ENCODE assay signal across 10 cellular contexts in genomic region chr5:142610176-142611001, GRCh38.
DNase-seq lines count a peak whose midpoint lies in the region; ATAC-seq, FAIRE-seq and TF ChIP-seq lines count a peak whose summit lies in the region.
"Had no signal": no experiment of that assay in that cellular context is flagged by ENCODE, and none has a peak within 500 bp of the region (broad histone marks: within the 10 kb centered on the region; RNA-seq: fewer than 3 reads in every experiment).

No MANE protein-coding gene starts in this region.

- H3K4me2 ChIP-seq in keratinocyte (ENCODE audit: control insufficient read depth, extremely low read depth, insufficient read depth, low read depth, low read length) (no peak overlapping the region), neuronal stem cell (ENCODE audit: insufficient read depth, low read length, poor library complexity, severe bottlenecking) (no peak overlapping the region)

- dilution Hi-C loops in keratinocyte (cut with MboI; ENCODE audit: extremely low pct_ligation_motif_present, low sequenced_read_pairs), result no loop called here

- H2AFZ ChIP-seq in keratinocyte (ENCODE audit: control insufficient read depth, low read length), result no peak overlapping the region
- H2AFZ ChIP-seq in neuronal stem cell (ENCODE audit: low read length), result peak overlapping the region; percentile 0

- CTCF ChIA-PET in HEK293 (lab: Yijun Ruan, JAX), result interaction anchor here (0.6 to 7.0 kb wide), 22 partner anchors 10 to 1844 kb away, joined by 3 to 93 read pairs (median 4); no protein-coding TSS in a partner anchor

- H3K27me3 ChIP-seq in keratinocyte (ENCODE audit: control insufficient read depth, extremely low read depth, insufficient read depth, low read length) (no peaks in the 10 kb centered on the region), neuronal stem cell (ENCODE audit: control insufficient read depth in 3 of 3, insufficient read depth in 3 of 3, low read depth in 1 of 3, low read length in 3 of 3) (no peaks in the 10 kb centered on the region), dorsolateral prefrontal cortex (no peaks in the 10 kb centered on the region), upper lobe of left lung (no peaks in the 10 kb centered on the region)

- H3K79me2 ChIP-seq in keratinocyte (ENCODE audit: control insufficient read depth, insufficient read depth, low read length), result no peaks in the 10 kb centered on the region

- TF ChIP-seq POLR2A in upper lobe of left lung (IDR thresholded peaks at IDR 0.05), result no peak

- no peaks in the 10 kb centered on the region for H3K9me3 ChIP-seq in HEK293 (ENCODE audit: control insufficient read depth, insufficient read depth, low read depth, low read length)
- H3K9me3 ChIP-seq in keratinocyte (ENCODE audit: control insufficient read depth, low read depth, low read length), result no peaks in the 10 kb centered on the region
- no peaks in the 10 kb centered on the region for H3K9me3 ChIP-seq in neuronal stem cell (replicated peaks in 1 of 2; ENCODE audit: control insufficient read depth in 2 of 2, insufficient read depth in 1 of 2, low read depth in 1 of 2, low read length in 2 of 2)
- H3K9me3 ChIP-seq in upper lobe of left lung, result no peaks in the 10 kb centered on the region

- H2BK120ac ChIP-seq in neuronal stem cell (ENCODE audit: low read depth, low read length), result no peak overlapping the region

- no peak overlapping the region for H3K18ac ChIP-seq in neuronal stem cell (ENCODE audit: low read length)

- no peaks in the 10 kb centered on the region for H3K9me1 ChIP-seq in keratinocyte (ENCODE audit: control insufficient read depth, extremely low read depth, insufficient read depth, low read length)

- ATAC-seq in GM19455 (IDR thresholded peaks at IDR 0.05; ENCODE audit: unreplicated experiment) (peak; percentile 17), GM18858 (IDR thresholded peaks at IDR 0.05; ENCODE audit: unreplicated experiment) (no peak), upper lobe of left lung (ENCODE audit: low FRiP score in 2 of 2) (no peak), GM21529 (IDR thresholded peaks at IDR 0.05; ENCODE audit: unreplicated experiment) (no peak)

- no peak overlapping the region for H3K4me3 ChIP-seq in HEK293 (ENCODE audit: low read depth, low read length)
- no peak overlapping the region for H3K4me3 ChIP-seq in keratinocyte (ENCODE audit: control insufficient read depth in 2 of 3, extremely low read depth in 1 of 3, insufficient read depth in 2 of 3, low read depth in 1 of 3, low read length in 3 of 3)
- no peak overlapping the region for H3K4me3 ChIP-seq in neuronal stem cell (ENCODE audit: low read length in 2 of 2)
- H3K4me3 ChIP-seq in dorsolateral prefrontal cortex, result no peak overlapping the region
- no peak overlapping the region for H3K4me3 ChIP-seq in upper lobe of left lung

- DNase-seq in keratinocyte (ENCODE audit: low read depth, low spot score), result no peak
- no peak for DNase-seq in neuronal stem cell (ENCODE audit: low spot score)
- DNase-seq in dorsolateral prefrontal cortex, result no peak
- DNase-seq in upper lobe of left lung, result no peak

- no peak overlapping the region for H2AK5ac ChIP-seq in neuronal stem cell (ENCODE audit: low read depth, low read length)

- H3K36me3 ChIP-seq in HEK293 (ENCODE audit: control insufficient read depth in 2 of 2, insufficient read depth in 1 of 2, low read length in 2 of 2) (no peaks in the 10 kb centered on the region), keratinocyte (ENCODE audit: control insufficient read depth in 2 of 2, extremely low read depth in 1 of 2, insufficient read depth in 2 of 2, low read length in 2 of 2) (no peaks in the 10 kb centered on the region), neuronal stem cell (replicated peaks in 1 of 2; ENCODE audit: control insufficient read depth in 2 of 2, insufficient read depth in 2 of 2, low read length in 2 of 2) (no peaks in the 10 kb centered on the region), upper lobe of left lung (no peaks in the 10 kb centered on the region)

- intact Hi-C loops in dorsolateral prefrontal cortex (cut with DNase I), result loop anchor here (1.0 to 10.0 kb wide), 5 partner anchors 42 to 274 kb away; no protein-coding TSS in a partner anchor

- POLR2A ChIA-PET in HEK293 (lab: Yijun Ruan, JAX), result interaction anchor here (0.7 kb wide), 1 partner anchor 89 kb away, joined by 3 read pairs; no protein-coding TSS in a partner anchor

- H2BK15ac ChIP-seq in neuronal stem cell (ENCODE audit: low read length), result no peak overlapping the region

- WGBS in neuronal stem cell (ENCODE audit: extremely low coverage in 2 of 2, insufficient read length in 2 of 2, insufficient replicate concordance in 1 of 2), 2 donors, result no CpG with 5 or more reads among the region's 6 CpGs
- WGBS in upper lobe of left lung, 2 donors, result 78 to 80% methylated on average over 6 of the region's 6 CpGs

- H4K91ac ChIP-seq in neuronal stem cell (ENCODE audit: low read depth, low read length, poor library complexity), result no peak overlapping the region

- H3K79me1 ChIP-seq in neuronal stem cell (ENCODE audit: low read depth, low read length), result no peaks in the 10 kb centered on the region

- H2BK12ac ChIP-seq in neuronal stem cell (ENCODE audit: low read length), result no peak overlapping the region

- H3K23ac ChIP-seq in neuronal stem cell (ENCODE audit: low read depth, low read length, poor library complexity), result no peak overlapping the region

- no peak for TF ChIP-seq CTCF in HEK293 (tag by site-specific recombination; IDR thresholded peaks at IDR 0.05)
- TF ChIP-seq CTCF in keratinocyte (optimal IDR thresholded peaks at IDR 0.05 in 1 of 3, IDR thresholded peaks at IDR 0.05 in 1 of 3, conservative IDR thresholded peaks at IDR 0.05 in 1 of 3; ENCODE audit: extremely low read depth in 1 of 3, insufficient read depth in 2 of 3, low read length in 3 of 3), result no peak
- no peak for TF ChIP-seq CTCF in dorsolateral prefrontal cortex (IDR thresholded peaks at IDR 0.05 in 54 of 56, conservative IDR thresholded peaks at IDR 0.05 in 2 of 56; ENCODE audit: low read depth in 1 of 56, partially characterized antibody in 56 of 56)
- TF ChIP-seq CTCF in upper lobe of left lung (IDR thresholded peaks at IDR 0.05), result no peak

- TF ChIP-seq EP300 in upper lobe of left lung (IDR thresholded peaks at IDR 0.05), result no peak

- no peak overlapping the region for H3K4ac ChIP-seq in neuronal stem cell (ENCODE audit: low read length)

- H3K9ac ChIP-seq in keratinocyte (ENCODE audit: control insufficient read depth, extremely low read depth, insufficient read depth, low read length) (no peak overlapping the region), neuronal stem cell (ENCODE audit: low read depth, low read length, poor library complexity) (no peak overlapping the region)

- peak; percentile 34 for FAIRE-seq in keratinocyte (lab: Jason Lieb, UNC)
- FAIRE-seq: G401.6 had no signal

- no peak overlapping the region for H2BK5ac ChIP-seq in neuronal stem cell (ENCODE audit: low read length)

- H3K4me1 ChIP-seq in HEK293 (ENCODE audit: control insufficient read depth, insufficient read depth, low read length), result no peaks in the 10 kb centered on the region
- peaks cover 11% of the 10 kb centered on the region for H3K4me1 ChIP-seq in keratinocyte (ENCODE audit: control insufficient read depth, extremely low read depth, insufficient read depth, low read length)
- H3K4me1 ChIP-seq in neuronal stem cell (ENCODE audit: control insufficient read depth in 2 of 2, insufficient read depth in 1 of 2, low read depth in 1 of 2, low read length in 2 of 2), result peaks cover 0 to 6% of the 10 kb centered on the region in 2 donors
- H3K4me1 ChIP-seq in upper lobe of left lung, result peaks cover 0 to 20% (median 6%) of the 10 kb centered on the region in 4 donors

- no peak overlapping the region for H3K27ac ChIP-seq in HEK293 (ENCODE audit: extremely low read depth, low read depth, low read length)
- no peak overlapping the region for H3K27ac ChIP-seq in keratinocyte (ENCODE audit: control insufficient read depth, insufficient read depth, low read length)
- H3K27ac ChIP-seq in neuronal stem cell (replicated peaks; ENCODE audit: low read length), result no peak overlapping the region
- H3K27ac ChIP-seq in dorsolateral prefrontal cortex, result peak overlapping the region in 21 of 59 donors; percentile 1 to 67 (median 22)
- no peak overlapping the region for H3K27ac ChIP-seq in upper lobe of left lung
- H3K27ac ChIP-seq: RWPE1 had no signal

- H3K14ac ChIP-seq in neuronal stem cell (ENCODE audit: low read length), result peak overlapping the region; percentile 48

- H4K20me1 ChIP-seq in keratinocyte (ENCODE audit: control insufficient read depth, extremely low read depth, insufficient read depth, low read length), result no peaks in the 10 kb centered on the region

- H4K8ac ChIP-seq in neuronal stem cell (ENCODE audit: low read depth, low read length), result no peak overlapping the region

TF ChIP-seq in HEK293, 187 proteins besides CTCF, POLR2A, EP300 and RAD21:
- peak; percentile 61 for TF ChIP-seq PRDM10 (tag by site-specific recombination; IDR thresholded peaks at IDR 0.05)
- no peak for TF ChIP-seq ZNF521 (tag by site-specific recombination; IDR thresholded peaks at IDR 0.05)
